ENCODE assay signal across 1 cellular context in genomic region chr4:2537011-2537830, GRCh38.
TF ChIP-seq lines count a peak whose summit lies in the region.

No MANE protein-coding gene starts in this region.

TF ChIP-seq in HepG2, 621 proteins besides CTCF, POLR2A, EP300 and RAD21 (continued from another document and continues in another):
- peak; percentile 75 for TF ChIP-seq ZNF687 (CRISPR knock-in tag; IDR thresholded peaks at IDR 0.05)
- no peak for TF ChIP-seq MTF2 (CRISPR knock-in tag; IDR thresholded peaks at IDR 0.05; ENCODE audit: borderline replicate concordance)
- TF ChIP-seq NFAT5 (CRISPR knock-in tag; IDR thresholded peaks at IDR 0.05): 0 out of 2 replicates have a peak, but pooled peaks have one; percentile 30
- peak; percentile 91 for TF ChIP-seq UBTF (CRISPR knock-in tag; IDR thresholded peaks at IDR 0.05)
- no peak; the same call in 1 of the 2 replicates for TF ChIP-seq ZGPAT (CRISPR knock-in tag; IDR thresholded peaks at IDR 0.05)
- TF ChIP-seq ZBED4 (CRISPR knock-in tag; IDR thresholded peaks at IDR 0.05; ENCODE audit: borderline replicate concordance): no peak
- TF ChIP-seq NR0B2 (CRISPR knock-in tag; IDR thresholded peaks at IDR 0.05): no peak
- TF ChIP-seq ISL2 (CRISPR knock-in tag; IDR thresholded peaks at IDR 0.05): no peak
- TF ChIP-seq RBFOX2 (IDR thresholded peaks at IDR 0.05; ENCODE audit: low read depth, low read length): peak; percentile 73
- no peak for TF ChIP-seq ZNF83 (CRISPR knock-in tag; IDR thresholded peaks at IDR 0.05; ENCODE audit: borderline replicate concordance)
- TF ChIP-seq PBX3 (CRISPR knock-in tag; IDR thresholded peaks at IDR 0.05; ENCODE audit: borderline replicate concordance): 0 out of 2 replicates have a peak, but pooled peaks have one; percentile 36
- TF ChIP-seq KAT7 (CRISPR knock-in tag; IDR thresholded peaks at IDR 0.05; ENCODE audit: borderline replicate concordance): peak; percentile 46; the same call in 1 of the 2 replicates
- TF ChIP-seq ATF3 (CRISPR knock-in tag; IDR thresholded peaks at IDR 0.05): no peak
- 0 out of 2 replicates have a peak, but pooled peaks have one; percentile 42 for TF ChIP-seq ATF7-NPFF (CRISPR knock-in tag; IDR thresholded peaks at IDR 0.05; ENCODE audit: low read depth)
- TF ChIP-seq KAT2B (IDR thresholded peaks at IDR 0.05; ENCODE audit: borderline replicate concordance, low read depth, low read length): no peak
- TF ChIP-seq NCOA2 (CRISPR knock-in tag; IDR thresholded peaks at IDR 0.05): no peak
- TF ChIP-seq TFE3 (CRISPR knock-in tag; IDR thresholded peaks at IDR 0.05): no peak
- TF ChIP-seq HDAC6 (IDR thresholded peaks at IDR 0.05; ENCODE audit: low read depth, low read length): no peak
- TF ChIP-seq ETV5 (CRISPR knock-in tag; IDR thresholded peaks at IDR 0.05; ENCODE audit: borderline replicate concordance): 0 out of 2 replicates have a peak, but pooled peaks have one; percentile 33
- no peak for TF ChIP-seq ZNF414 (CRISPR knock-in tag; IDR thresholded peaks at IDR 0.05)
- TF ChIP-seq ZNF782 (CRISPR knock-in tag; IDR thresholded peaks at IDR 0.05; ENCODE audit: borderline replicate concordance): 0 out of 2 replicates have a peak, but pooled peaks have one; percentile 34
- TF ChIP-seq RARA (CRISPR knock-in tag; IDR thresholded peaks at IDR 0.05): peak; percentile 25; the same call in 1 of the 2 replicates
- TF ChIP-seq ZFP1 (CRISPR knock-in tag; IDR thresholded peaks at IDR 0.05): no peak
- no peak for TF ChIP-seq TEAD2 (CRISPR knock-in tag; IDR thresholded peaks at IDR 0.05)
- no peak for TF ChIP-seq ZNF282 (IDR thresholded peaks at IDR 0.05; ENCODE audit: partially characterized antibody)
- peak; percentile 40; the same call in 1 of the 2 replicates for TF ChIP-seq BCL3 (CRISPR knock-in tag; IDR thresholded peaks at IDR 0.05)
- TF ChIP-seq TAF1 (CRISPR knock-in tag; IDR thresholded peaks at IDR 0.05): 0 out of 2 replicates have a peak, but pooled peaks have one; percentile 24
